Comparison of ENCODE assay signal across 16 cellular contexts in the genomic region with DNA sequence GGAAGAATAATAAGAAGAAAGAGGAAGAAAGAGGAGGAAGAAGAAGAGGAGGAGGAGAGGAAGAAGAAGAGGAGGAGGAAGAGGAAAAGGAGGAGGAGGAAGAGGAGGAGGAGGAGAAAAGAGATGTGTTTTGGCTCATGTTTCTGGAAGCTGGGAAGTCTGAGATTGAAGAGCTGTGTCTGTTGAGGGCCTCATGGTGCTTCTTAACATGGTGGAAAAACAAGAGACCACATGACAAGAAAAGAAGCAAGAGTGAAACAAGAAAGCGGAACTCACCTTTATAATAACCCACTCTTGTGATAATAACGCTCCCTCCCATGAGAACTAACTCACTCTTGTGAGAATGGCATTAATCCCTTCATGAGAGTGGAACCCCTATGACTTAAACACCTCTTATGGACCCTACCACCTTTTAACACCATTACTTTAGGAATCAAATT.
DNase-seq lines count a peak whose midpoint lies in the region; ATAC-seq and TF ChIP-seq lines count a peak whose summit lies in the region.
"Had no signal": no experiment of that assay in that cellular context is flagged by ENCODE, and none has a peak within 500 bp of the region (broad histone marks: within the 10 kb centered on the region; RNA-seq: fewer than 3 reads in every experiment).

No MANE protein-coding gene starts in this region.

- no peaks in the 10 kb centered on the region for H3K9me3 ChIP-seq in SU-DHL-6 (ENCODE audit: insufficient read depth, low read length)
- H3K9me3 ChIP-seq: BLaER1 treated with 17β-estradiol and CSF1 and Interleukin-3, amounts not matched to agents 10 nM and 100 nM had no signal

- TF ChIP-seq CTCF in SU-DHL-6 (IDR thresholded peaks at IDR 0.05; ENCODE audit: insufficient read depth, low read length, poor library complexity, severe bottlenecking): no peak
- TF ChIP-seq CTCF in RWPE1 (conservative IDR thresholded peaks at IDR 0.05; ENCODE audit: low read depth): no peak

- peak overlapping the region; percentile 58 for H3K4me2 ChIP-seq in SU-DHL-6 (ENCODE audit: low read depth, low read length, poor library complexity, severe bottlenecking)
- H3K4me2 ChIP-seq: BLaER1 treated with 17β-estradiol and CSF1 and Interleukin-3, amounts not matched to agents 10 nM and 100 nM had no signal

- peak overlapping the region; percentile 25 for H3K4me3 ChIP-seq in SU-DHL-6 (ENCODE audit: insufficient read depth, low read length, poor library complexity, severe bottlenecking)
- H3K4me3 ChIP-seq: BLaER1 treated with 17β-estradiol and CSF1 and Interleukin-3, amounts not matched to agents 10 nM and 100 nM; lung had no signal

- H3K36me3 ChIP-seq in SU-DHL-6 (ENCODE audit: low read length): no peaks in the 10 kb centered on the region
- H3K36me3 ChIP-seq: BLaER1 treated with 17β-estradiol and CSF1 and Interleukin-3, amounts not matched to agents 10 nM and 100 nM had no signal

- H3K27me3 ChIP-seq in SU-DHL-6 (ENCODE audit: low read length): no peaks in the 10 kb centered on the region
- H3K27me3 ChIP-seq: BLaER1 treated with 17β-estradiol and CSF1 and Interleukin-3, amounts not matched to agents 10 nM and 100 nM had no signal

- no peaks in the 10 kb centered on the region for H3K9me2 ChIP-seq in SU-DHL-6 (replicated peaks; ENCODE audit: insufficient read depth, low read length)

- H2AFZ ChIP-seq in SU-DHL-6 (ENCODE audit: low read depth, low read length, severe bottlenecking): peak overlapping the region; percentile 63

- CTCF ChIA-PET in RWPE1 (lab: Yijun Ruan, JAX): no interaction called here

- H4K20me1 ChIP-seq in SU-DHL-6 (ENCODE audit: low read depth, low read length): no peaks in the 10 kb centered on the region
- H4K20me1 ChIP-seq: BLaER1 treated with 17β-estradiol and CSF1 and Interleukin-3, amounts not matched to agents 10 nM and 100 nM had no signal

- peaks cover 21% of the 10 kb centered on the region for H3F3A ChIP-seq in SU-DHL-6 (ENCODE audit: insufficient read depth)

- peak overlapping the region; percentile 27; the same call in 1 of the 2 replicates for H3K9ac ChIP-seq in SU-DHL-6 (ENCODE audit: low read length)
- H3K9ac ChIP-seq: BLaER1 treated with 17β-estradiol and CSF1 and Interleukin-3, amounts not matched to agents 10 nM and 100 nM had no signal

- DNase-seq in middle frontal gyrus (ENCODE audit: extremely low spot score, low spot score) (no peak), RWPE1 (ENCODE audit: low spot score) (no peak), Ammon's horn (ENCODE audit: low spot score) (no peak), NCI-H446 treated with DMSO at 0.1 percent for 48 hours (lab: John Stamatoyannopoulos, UW) (no peak)
- DNase-seq: activated naive CD4-positive, alpha-beta T cell treated with anti-CD3 and anti-CD28 coated beads for 36 hours; GOT3; hippocampal formation; NCI-H1105 treated with DMSO at 0.1 percent for 48 hours; NCI-H526 treated with DMSO at 0.1 percent for 48 hours had no signal

- H3K27ac ChIP-seq in SU-DHL-6 (ENCODE audit: low read depth, low read length): peak overlapping the region; percentile 87
- no peak overlapping the region for H3K27ac ChIP-seq in RWPE1
- H3K27ac ChIP-seq: BLaER1 treated with 17β-estradiol and CSF1 and Interleukin-3, amounts not matched to agents 10 nM and 100 nM had no signal

- no peaks in the 10 kb centered on the region for H3K79me2 ChIP-seq in SU-DHL-6 (ENCODE audit: insufficient read depth, low read length)

- ATAC-seq in GM18519 (IDR thresholded peaks at IDR 0.05; ENCODE audit: low FRiP score, unreplicated experiment): peak; percentile 51
- ATAC-seq in GM21423 (IDR thresholded peaks at IDR 0.05; ENCODE audit: unreplicated experiment): peak; percentile 36
- peak; percentile 56 for ATAC-seq in HG03095 (IDR thresholded peaks at IDR 0.05; ENCODE audit: unreplicated experiment)
- ATAC-seq: stimulated activated effector memory CD8-positive, alpha-beta T cell treated with anti-CD3 and anti-CD28 coated beads, Interleukin-12 subunit alpha, Interleukin-12 subunit beta, amount 100 ng/mL, for 72 hours had no signal

- POLR2A ChIA-PET in RWPE1 (lab: Yijun Ruan, JAX; ENCODE audit: low non-redundant PET): no interaction called here
